Comparison of ENCODE assay signal across 20 cellular contexts in genomic region chr6:4965506-4966389, GRCh38. TPM values are rescaled to one million over a fixed set of nuclear protein-coding genes. Genes with fewer than 3 reads are reported as not detected.
DNase-seq lines count a peak whose midpoint lies in the region; TF ChIP-seq lines count a peak whose summit lies in the region.
"Had no signal": no experiment of that assay in that cellular context is flagged by ENCODE, and none has a peak within 500 bp of the region (broad histone marks: within the 10 kb centered on the region; RNA-seq: fewer than 3 reads in every experiment).

No MANE protein-coding gene starts in this region.

- H2BK15ac ChIP-seq in H9 (ENCODE audit: low read depth, low read length) = no peak overlapping the region

- no peaks in the 10 kb centered on the region for H3K79me1 ChIP-seq in H9 (ENCODE audit: insufficient read depth, low read depth, low read length, poor library complexity, severe bottlenecking)

- no peak overlapping the region for H2BK20ac ChIP-seq in H9 (ENCODE audit: low read depth, low read length, poor library complexity, severe bottlenecking)

- H3K9me3 Mint-ChIP-seq in H9 (no peaks in the 10 kb centered on the region; a peak in 1 of 5 replicates), progenitor cell of endocrine pancreas (ENCODE audit: low read depth) (no peaks in the 10 kb centered on the region)
- H3K9me3 Mint-ChIP-seq: IgD-negative memory B cell had no signal

- peak overlapping the region; percentile 25; the same call in 1 of the 2 replicates for H3K14ac ChIP-seq in H9 (ENCODE audit: insufficient read depth, low read length)

- H3T11ph ChIP-seq in H9 (ENCODE audit: low read length) = no peak overlapping the region

- DNase-seq in activated CD8-positive, alpha-beta memory T cell treated with anti-CD3 and anti-CD28 coated beads for 24 hours = peak; percentile 35
- DNase-seq in activated CD8-positive, alpha-beta memory T cell treated with anti-CD3 and anti-CD28 coated beads, Interleukin-2, amount 50 U/mL, for 4 hours = no peak
- no peak for DNase-seq in H9
- DNase-seq in progenitor cell of endocrine pancreas (ENCODE audit: low spot score, unreplicated experiment) = no peak
- no peak for DNase-seq in GM13976 (ENCODE audit: low spot score)
- no peak for DNase-seq in NK-92 (lab: John Stamatoyannopoulos, UW; ENCODE audit: unreplicated experiment)
- no peak for DNase-seq in activated CD4-positive, alpha-beta T cell treated with anti-CD3 and anti-CD28 coated beads for 1 hour
- DNase-seq: AML-193, C1 segment of cervical spinal cord, DND-41, GOT3, Karpas-422, NCI-H1048, NCI-H1436, NCI-H187 treated with DMSO at 0.1 percent for 48 hours, NCI-H2107, Right ventricle myocardium superior had no signal

- H3K79me2 ChIP-seq in H9 (ENCODE audit: insufficient read depth, low read length) = no peaks in the 10 kb centered on the region

- H3K4me3 ChIP-seq in iPS-20b (ENCODE audit: low read length) = no peak overlapping the region

- H3K27ac ChIP-seq in H9 (ENCODE audit: insufficient read length, low read depth, low read length) (no peak overlapping the region), iPS-20b (ENCODE audit: low read length) (no peak overlapping the region)

- H3K4me1 Mint-ChIP-seq in H9 = peaks cover 15 to 16% of the 10 kb centered on the region in 2 experiments
- peaks cover 13% of the 10 kb centered on the region for H3K4me1 Mint-ChIP-seq in progenitor cell of endocrine pancreas (ENCODE audit: low read depth)
- H3K4me1 Mint-ChIP-seq: IgD-negative memory B cell had no signal

- H3K9me3 ChIP-seq in H9 (ENCODE audit: control insufficient read depth, low read depth, low read length) (no peaks in the 10 kb centered on the region), iPS-20b (ENCODE audit: insufficient read depth, low read depth, low read length) (no peaks in the 10 kb centered on the region)

- in situ Hi-C loops in GM13976 (cut with MboI; ENCODE audit: low sequenced_read_pairs, unreplicated experiment) = no loop called here

- H3K23ac ChIP-seq in H9 (ENCODE audit: insufficient read length, low read depth, low read length) = no peak overlapping the region

- H2BK5ac ChIP-seq in H9 (ENCODE audit: insufficient read length, low read length) = no peak overlapping the region

- H3K27me3 Mint-ChIP-seq in H9 (ENCODE audit: low read depth) = peaks cover 3% of the 10 kb centered on the region; the same call in 1 of the 2 replicates
- peaks cover 1% of the 10 kb centered on the region for H3K27me3 Mint-ChIP-seq in progenitor cell of endocrine pancreas

- H3K27me3 ChIP-seq in H9 (ENCODE audit: insufficient read depth, low read length) (no peaks in the 10 kb centered on the region), iPS-20b (ENCODE audit: insufficient read depth, low read length) (no peaks in the 10 kb centered on the region)

- no peak overlapping the region for H2AK5ac ChIP-seq in H9 (ENCODE audit: insufficient read length, low read length)

- TF ChIP-seq CTCF in H9 (conservative IDR thresholded peaks at IDR 0.05) (no peak), progenitor cell of endocrine pancreas (IDR thresholded peaks at IDR 0.05; ENCODE audit: unreplicated experiment) (no peak), GM13976 (IDR thresholded peaks at IDR 0.05; ENCODE audit: borderline replicate concordance, control extremely low read depth, extremely low read depth, insufficient read depth, missing control alignments) (no peak)

- H3K36me3 ChIP-seq in iPS-20b (ENCODE audit: insufficient read depth, low read depth, low read length) = no peaks in the 10 kb centered on the region

- no peak overlapping the region for H3K4me2 ChIP-seq in H9 (ENCODE audit: insufficient read depth, insufficient read length, low read length)

- H4K8ac ChIP-seq in H9 (replicated peaks; ENCODE audit: insufficient read length, low read depth, low read length) = no peak overlapping the region

- H2BK12ac ChIP-seq in H9 (ENCODE audit: insufficient read length, low read depth, low read length) = no peak overlapping the region

- no peak overlapping the region for H3K18ac ChIP-seq in H9 (ENCODE audit: insufficient read length, low read depth, low read length)

- H3K27ac Mint-ChIP-seq in H9 (peak overlapping the region in 2 of 3 experiments; percentile 26 to 29; a peak in 3 of 7 replicates), progenitor cell of endocrine pancreas (peak overlapping the region; percentile 30)
- H3K27ac Mint-ChIP-seq: CD8-positive, alpha-beta T cell had no signal

- no peak overlapping the region for H2AFZ ChIP-seq in H9 (ENCODE audit: low read length)

- H4K91ac ChIP-seq in H9 (ENCODE audit: insufficient read length, low read depth, low read length) = no peak overlapping the region

- H4K20me1 ChIP-seq in H9 (ENCODE audit: control insufficient read depth, insufficient read depth, insufficient read length) = no peaks in the 10 kb centered on the region

- no peaks in the 10 kb centered on the region for H3K36me3 Mint-ChIP-seq in H9 (ENCODE audit: insufficient read depth in 1 of 3, low read depth in 3 of 3)
- no peaks in the 10 kb centered on the region for H3K36me3 Mint-ChIP-seq in progenitor cell of endocrine pancreas (ENCODE audit: insufficient read depth)
- H3K36me3 Mint-ChIP-seq: CD8-positive, alpha-beta T cell had no signal

- H3K4ac ChIP-seq in H9 (ENCODE audit: low read depth, low read length) = no peak overlapping the region

- WGBS in H9 (ENCODE audit: extremely low coverage, insufficient read length, low lambda C conversion rate) = no CpG with 5 or more reads among the region's 9 CpGs

- no peak overlapping the region for H3K9ac ChIP-seq in H9 (ENCODE audit: extremely low read depth, insufficient read length, low read length)
- H3K9ac ChIP-seq in iPS-20b (ENCODE audit: low read depth, low read length) = 0 out of 2 replicates have a peak overlapping the region, but pooled peaks have one; percentile 16

- H3K4me3 Mint-ChIP-seq in H9 (no peak overlapping the region; a peak in 1 of 5 replicates), progenitor cell of endocrine pancreas (ENCODE audit: low read depth) (no peak overlapping the region)
- H3K4me3 Mint-ChIP-seq: CD8-positive, alpha-beta T cell had no signal

- H3K4me1 ChIP-seq in H9 (ENCODE audit: insufficient read depth, low read length) = no peaks in the 10 kb centered on the region; the same call in 1 of the 2 replicates
- no peaks in the 10 kb centered on the region for H3K4me1 ChIP-seq in iPS-20b (ENCODE audit: insufficient read depth, low read length)

- no peaks in the 10 kb centered on the region for H3K23me2 ChIP-seq in H9 (ENCODE audit: insufficient read length, low read depth, low read length, poor library complexity, severe bottlenecking)

- no peak overlapping the region for H2BK120ac ChIP-seq in H9 (ENCODE audit: low read depth, low read length, poor library complexity, severe bottlenecking)

- no peak overlapping the region for H4K5ac ChIP-seq in H9 (ENCODE audit: insufficient read length, low read depth, low read length)

- no peak overlapping the region for H3K56ac ChIP-seq in H9 (ENCODE audit: insufficient read length, low read depth, low read length)

RNA-seq across cellular contexts. Expression of gene RPP40, which starts 38.1 kb away (rescaled TPM):
- total RNA-seq in H9 (2021) (15.6 and 17.8 TPM in 2 replicates), progenitor cell of endocrine pancreas (8.0 and 10.6 TPM in 2 replicates)
